In the genomic region with DNA sequence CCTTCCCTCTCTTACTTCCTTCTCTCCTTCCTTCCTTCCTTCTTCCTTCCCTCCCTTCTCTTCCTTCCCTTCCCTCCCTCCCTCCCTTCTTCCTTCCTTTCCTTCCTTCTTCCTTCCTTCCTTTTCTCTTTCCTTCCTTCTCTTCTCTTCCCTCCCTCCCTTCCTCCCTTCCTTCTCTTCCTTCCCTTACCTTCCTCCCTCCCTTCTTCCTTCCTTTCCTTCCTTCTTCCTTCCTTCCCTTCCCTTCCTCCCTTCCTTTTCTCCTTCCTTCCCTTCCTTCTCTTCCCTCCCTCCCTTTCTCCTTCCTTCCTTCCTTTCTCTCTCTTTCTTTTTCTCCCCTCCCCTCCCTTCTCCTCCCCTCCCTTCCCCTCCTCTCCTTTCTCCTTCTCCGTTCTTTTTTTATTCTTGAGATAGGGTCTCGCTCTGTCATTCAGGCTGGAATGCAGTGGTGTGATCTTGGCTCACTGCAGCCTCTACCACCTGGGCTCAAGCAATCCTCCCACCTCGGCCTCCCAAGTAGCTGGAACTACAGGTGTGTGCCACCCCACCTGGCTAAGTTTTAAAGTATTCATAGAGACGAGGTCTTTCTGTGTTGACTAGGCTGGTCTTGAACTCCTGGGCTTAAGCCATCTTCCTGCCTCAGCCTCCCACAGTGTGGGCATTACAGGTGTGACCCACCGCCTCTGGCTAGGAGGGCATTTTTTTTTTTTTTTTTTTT, we compare ENCODE assay signal across 10 cellular contexts. TPM values are rescaled to one million over a fixed set of nuclear protein-coding genes. Genes with fewer than 3 reads are reported as not detected.
A peak's percentile ranks its signal among the peaks of the same experiment; 100 is the strongest.
DNase-seq lines count a peak whose midpoint lies in the region; ATAC-seq, FAIRE-seq and TF ChIP-seq lines count a peak whose summit lies in the region.
"Had no signal": no experiment of that assay in that cellular context is flagged by ENCODE, and none has a peak within 500 bp of the region (broad histone marks: within the 10 kb centered on the region; RNA-seq: fewer than 3 reads in every experiment).

No MANE protein-coding gene starts in this region.

- peaks cover 16% of the 10 kb centered on the region for H3K4me1 Mint-ChIP-seq in stimulated activated naive CD8-positive, alpha-beta T cell treated with anti-CD3 and anti-CD28 coated beads, Interleukin-15, Interleukin-2, amounts not matched to agents 100 ng/mL and 50 ng/mL, for 24 hours (ENCODE audit: low read depth)
- H3K4me1 Mint-ChIP-seq in activated CD8-positive, alpha-beta T cell treated with anti-CD3 and anti-CD28 coated beads, Interleukin-2, amount 10 ng/mL, durations not matched to agents 7 days and 5 days (ENCODE audit: low read depth), result peaks cover 32% of the 10 kb centered on the region
- H3K4me1 Mint-ChIP-seq in memory B cell, result peaks cover 16% of the 10 kb centered on the region

- H3K36me3 Mint-ChIP-seq in stimulated activated naive CD8-positive, alpha-beta T cell treated with anti-CD3 and anti-CD28 coated beads, Interleukin-15, Interleukin-2, amounts not matched to agents 100 ng/mL and 50 ng/mL, for 24 hours (ENCODE audit: low read depth), result peaks cover 20% of the 10 kb centered on the region
- peaks cover 26% of the 10 kb centered on the region for H3K36me3 Mint-ChIP-seq in activated CD8-positive, alpha-beta T cell treated with anti-CD3 and anti-CD28 coated beads, Interleukin-2, amount 10 ng/mL, durations not matched to agents 7 days and 5 days (ENCODE audit: low read depth)
- H3K36me3 Mint-ChIP-seq in memory B cell, result peaks cover 8% of the 10 kb centered on the region

- H3K27ac ChIP-seq in upper lobe of right lung, result peak overlapping the region; percentile 17

- H3K27me3 ChIP-seq in upper lobe of right lung, result no peaks in the 10 kb centered on the region

- no peak for ATAC-seq in stimulated activated naive CD8-positive, alpha-beta T cell treated with anti-CD3 and anti-CD28 coated beads, Interleukin-15, Interleukin-2, amounts not matched to agents 100 U/mL and 50 U/mL, for 24 hours
- ATAC-seq in activated CD8-positive, alpha-beta T cell treated with anti-CD3 and anti-CD28 coated beads, Interleukin-2, amount 10 ng/mL, durations not matched to agents 7 days and 5 days, result no peak
- ATAC-seq in memory B cell (ENCODE audit: low read depth) (no peak), upper lobe of right lung (no peak)

- TF ChIP-seq CTCF in upper lobe of right lung (IDR thresholded peaks at IDR 0.05), result no peak

- peak overlapping the region; percentile 54 for H3K4me3 Mint-ChIP-seq in stimulated activated naive CD8-positive, alpha-beta T cell treated with anti-CD3 and anti-CD28 coated beads, Interleukin-15, Interleukin-2, amounts not matched to agents 100 ng/mL and 50 ng/mL, for 24 hours
- H3K4me3 Mint-ChIP-seq in activated CD8-positive, alpha-beta T cell treated with anti-CD3 and anti-CD28 coated beads, Interleukin-2, amount 10 ng/mL, durations not matched to agents 7 days and 5 days, result peak overlapping the region; percentile 68
- peak overlapping the region; percentile 83 for H3K4me3 Mint-ChIP-seq in memory B cell

- H3K9me3 Mint-ChIP-seq in stimulated activated naive CD8-positive, alpha-beta T cell treated with anti-CD3 and anti-CD28 coated beads, Interleukin-15, Interleukin-2, amounts not matched to agents 100 ng/mL and 50 ng/mL, for 24 hours, result no peaks in the 10 kb centered on the region
- H3K9me3 Mint-ChIP-seq in activated CD8-positive, alpha-beta T cell treated with anti-CD3 and anti-CD28 coated beads, Interleukin-2, amount 10 ng/mL, durations not matched to agents 7 days and 5 days (ENCODE audit: insufficient read depth), result no peaks in the 10 kb centered on the region
- peaks cover 3% of the 10 kb centered on the region for H3K9me3 Mint-ChIP-seq in memory B cell

- no peak for FAIRE-seq in GM19239 (lab: Jason Lieb, UNC)

- DNase-seq in stimulated activated naive CD8-positive, alpha-beta T cell treated with anti-CD3 and anti-CD28 coated beads, Interleukin-15, Interleukin-2, amounts not matched to agents 100 U/mL and 50 U/mL, for 24 hours, result no peak
- no peak for DNase-seq in activated CD8-positive, alpha-beta T cell treated with anti-CD3 and anti-CD28 coated beads, Interleukin-2, amount 10 ng/mL, durations not matched to agents 7 days and 5 days
- DNase-seq in memory B cell (ENCODE audit: low spot score in 2 of 2), result no peak
- DNase-seq in upper lobe of right lung, result no peak
- no peak for DNase-seq in stimulated activated CD4-positive, alpha-beta T cell treated with anti-CD3 and anti-CD28 coated beads, Interleukin-4, amount 100 ng/mL, for 24 hours
- DNase-seq in GM19239 (ENCODE audit: insufficient read length, low spot score), result no peak
- DNase-seq in A172 (ENCODE audit: low spot score), result no peak
- DNase-seq: cerebellar nuclear complex, NCI-H2029 had no signal

- intact Hi-C loops in upper lobe of right lung (cut with DNase I), result loop anchor here (5.0 kb wide), 1 partner anchor 434 kb away; a partner anchor contains a TSS

- H3K9me3 ChIP-seq in upper lobe of right lung, result no peaks in the 10 kb centered on the region

- peaks cover 26% of the 10 kb centered on the region for H3K4me1 ChIP-seq in upper lobe of right lung

- CTCF ChIA-PET in activated CD8-positive, alpha-beta T cell treated with anti-CD3 and anti-CD28 coated beads, Interleukin-2, amount 10 ng/mL, durations not matched to agents 7 days and 5 days (lab: Charles Lee), result no interaction called here

- H3K36me3 ChIP-seq in upper lobe of right lung, result peaks cover 19% of the 10 kb centered on the region

- no peaks in the 10 kb centered on the region for H3K27me3 Mint-ChIP-seq in stimulated activated naive CD8-positive, alpha-beta T cell treated with anti-CD3 and anti-CD28 coated beads, Interleukin-15, Interleukin-2, amounts not matched to agents 100 ng/mL and 50 ng/mL, for 24 hours
- H3K27me3 Mint-ChIP-seq in activated CD8-positive, alpha-beta T cell treated with anti-CD3 and anti-CD28 coated beads, Interleukin-2, amount 10 ng/mL, durations not matched to agents 7 days and 5 days (ENCODE audit: low read depth), result no peaks in the 10 kb centered on the region
- peaks cover 4% of the 10 kb centered on the region for H3K27me3 Mint-ChIP-seq in memory B cell

- no peak overlapping the region for H3K27ac Mint-ChIP-seq in stimulated activated naive CD8-positive, alpha-beta T cell treated with anti-CD3 and anti-CD28 coated beads, Interleukin-15, Interleukin-2, amounts not matched to agents 100 ng/mL and 50 ng/mL, for 24 hours
- no peak overlapping the region for H3K27ac Mint-ChIP-seq in activated CD8-positive, alpha-beta T cell treated with anti-CD3 and anti-CD28 coated beads, Interleukin-2, amount 10 ng/mL, durations not matched to agents 7 days and 5 days
- H3K27ac Mint-ChIP-seq in memory B cell, result peak overlapping the region; percentile 84

- no peak overlapping the region for H3K4me3 ChIP-seq in upper lobe of right lung

- POLR2A ChIA-PET in activated CD8-positive, alpha-beta T cell treated with anti-CD3 and anti-CD28 coated beads, Interleukin-2, amount 10 ng/mL, durations not matched to agents 7 days and 5 days (lab: Charles Lee), result interaction anchor here (1.0 kb wide), 1 partner anchor 14 kb away, joined by 3 read pairs; a partner anchor contains a TSS

RNA-seq across cellular contexts. Expression of a gene that starts 1.1 kb away (rescaled TPM):
- 10 to 100 TPM; 12.0 to 12.1 TPM for total RNA-seq in activated CD8-positive, alpha-beta T cell treated with anti-CD3 and anti-CD28 coated beads, Interleukin-2, amount 10 ng/mL, durations not matched to agents 7 days and 5 days
- total RNA-seq in upper lobe of right lung, result 17.6 TPM
- 16.8 and 17.0 TPM in 2 replicates for total RNA-seq in A172 (2014; rRNA removed; shearing (Covaris generic))

RNA-seq across cellular contexts. Expression of a gene that starts 8.6 kb away (rescaled TPM):
- total RNA-seq in activated CD8-positive, alpha-beta T cell treated with anti-CD3 and anti-CD28 coated beads, Interleukin-2, amount 10 ng/mL, durations not matched to agents 7 days and 5 days, result 10 to 100 TPM; 12.0 to 12.5 TPM
- 4.3 TPM for total RNA-seq in upper lobe of right lung
- total RNA-seq in A172 (2014; rRNA removed; shearing (Covaris generic)), result 0.77 TPM in 1 of 2 replicates, not detected in the other

RNA-seq across cellular contexts. Expression of a gene that starts 10.1 kb away (rescaled TPM):
- total RNA-seq in activated CD8-positive, alpha-beta T cell treated with anti-CD3 and anti-CD28 coated beads, Interleukin-2, amount 10 ng/mL, durations not matched to agents 7 days and 5 days, result 10 to 100 TPM; 64.7 to 68.3 TPM
- 58.9 TPM for total RNA-seq in upper lobe of right lung
- 74.2 and 74.7 TPM in 2 replicates for total RNA-seq in A172 (2014; rRNA removed; shearing (Covaris generic))

RNA-seq across cellular contexts. Expression of a gene that starts 14.7 kb away (rescaled TPM):
- total RNA-seq in activated CD8-positive, alpha-beta T cell treated with anti-CD3 and anti-CD28 coated beads, Interleukin-2, amount 10 ng/mL, durations not matched to agents 7 days and 5 days, result 10 to 100 TPM; 41.1 to 45.4 TPM
- 38.9 TPM for total RNA-seq in upper lobe of right lung
- total RNA-seq in A172 (2014; rRNA removed; shearing (Covaris generic)), result 27.2 and 27.6 TPM in 2 replicates
